1 cellular context compared by ENCODE assay signal in the genomic region with DNA sequence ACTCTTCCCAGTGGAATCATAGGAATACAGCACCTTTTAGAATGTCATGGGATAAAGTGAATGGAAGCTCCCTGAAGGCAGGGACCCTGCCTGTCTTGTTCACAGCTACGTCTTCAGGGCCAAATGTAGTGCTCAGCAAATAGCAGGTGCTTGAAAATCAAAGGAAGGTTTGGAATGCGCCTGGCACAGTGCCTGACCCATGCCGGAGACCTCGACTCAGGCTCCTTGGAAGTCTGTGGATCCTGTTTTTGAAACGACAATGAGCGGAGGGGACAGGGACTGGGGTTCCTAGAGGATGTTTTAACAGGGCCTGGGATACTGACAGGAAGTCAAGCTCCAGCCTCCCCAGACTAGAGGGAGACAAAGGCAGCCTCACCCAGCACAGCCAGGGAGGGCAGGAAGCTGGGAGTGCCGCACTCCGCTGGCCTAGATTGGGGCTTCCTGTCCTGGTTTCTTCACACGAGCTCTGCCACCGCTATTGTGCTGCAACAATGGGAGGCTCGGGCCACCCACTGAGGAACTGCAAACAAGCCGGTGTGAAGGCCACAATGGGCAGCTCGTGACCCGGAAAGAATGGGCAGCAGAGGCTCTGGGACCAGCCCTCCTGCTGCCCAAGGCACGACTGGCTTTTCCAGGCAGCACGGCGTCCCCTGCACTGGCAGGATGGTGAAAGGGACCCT.
TF ChIP-seq lines count a peak whose summit lies in the region.

No MANE protein-coding gene starts in this region.

TF ChIP-seq in GM23338, 12 proteins besides CTCF, POLR2A, EP300 and RAD21 (continued from another document):
- TF ChIP-seq, protein P1, sequence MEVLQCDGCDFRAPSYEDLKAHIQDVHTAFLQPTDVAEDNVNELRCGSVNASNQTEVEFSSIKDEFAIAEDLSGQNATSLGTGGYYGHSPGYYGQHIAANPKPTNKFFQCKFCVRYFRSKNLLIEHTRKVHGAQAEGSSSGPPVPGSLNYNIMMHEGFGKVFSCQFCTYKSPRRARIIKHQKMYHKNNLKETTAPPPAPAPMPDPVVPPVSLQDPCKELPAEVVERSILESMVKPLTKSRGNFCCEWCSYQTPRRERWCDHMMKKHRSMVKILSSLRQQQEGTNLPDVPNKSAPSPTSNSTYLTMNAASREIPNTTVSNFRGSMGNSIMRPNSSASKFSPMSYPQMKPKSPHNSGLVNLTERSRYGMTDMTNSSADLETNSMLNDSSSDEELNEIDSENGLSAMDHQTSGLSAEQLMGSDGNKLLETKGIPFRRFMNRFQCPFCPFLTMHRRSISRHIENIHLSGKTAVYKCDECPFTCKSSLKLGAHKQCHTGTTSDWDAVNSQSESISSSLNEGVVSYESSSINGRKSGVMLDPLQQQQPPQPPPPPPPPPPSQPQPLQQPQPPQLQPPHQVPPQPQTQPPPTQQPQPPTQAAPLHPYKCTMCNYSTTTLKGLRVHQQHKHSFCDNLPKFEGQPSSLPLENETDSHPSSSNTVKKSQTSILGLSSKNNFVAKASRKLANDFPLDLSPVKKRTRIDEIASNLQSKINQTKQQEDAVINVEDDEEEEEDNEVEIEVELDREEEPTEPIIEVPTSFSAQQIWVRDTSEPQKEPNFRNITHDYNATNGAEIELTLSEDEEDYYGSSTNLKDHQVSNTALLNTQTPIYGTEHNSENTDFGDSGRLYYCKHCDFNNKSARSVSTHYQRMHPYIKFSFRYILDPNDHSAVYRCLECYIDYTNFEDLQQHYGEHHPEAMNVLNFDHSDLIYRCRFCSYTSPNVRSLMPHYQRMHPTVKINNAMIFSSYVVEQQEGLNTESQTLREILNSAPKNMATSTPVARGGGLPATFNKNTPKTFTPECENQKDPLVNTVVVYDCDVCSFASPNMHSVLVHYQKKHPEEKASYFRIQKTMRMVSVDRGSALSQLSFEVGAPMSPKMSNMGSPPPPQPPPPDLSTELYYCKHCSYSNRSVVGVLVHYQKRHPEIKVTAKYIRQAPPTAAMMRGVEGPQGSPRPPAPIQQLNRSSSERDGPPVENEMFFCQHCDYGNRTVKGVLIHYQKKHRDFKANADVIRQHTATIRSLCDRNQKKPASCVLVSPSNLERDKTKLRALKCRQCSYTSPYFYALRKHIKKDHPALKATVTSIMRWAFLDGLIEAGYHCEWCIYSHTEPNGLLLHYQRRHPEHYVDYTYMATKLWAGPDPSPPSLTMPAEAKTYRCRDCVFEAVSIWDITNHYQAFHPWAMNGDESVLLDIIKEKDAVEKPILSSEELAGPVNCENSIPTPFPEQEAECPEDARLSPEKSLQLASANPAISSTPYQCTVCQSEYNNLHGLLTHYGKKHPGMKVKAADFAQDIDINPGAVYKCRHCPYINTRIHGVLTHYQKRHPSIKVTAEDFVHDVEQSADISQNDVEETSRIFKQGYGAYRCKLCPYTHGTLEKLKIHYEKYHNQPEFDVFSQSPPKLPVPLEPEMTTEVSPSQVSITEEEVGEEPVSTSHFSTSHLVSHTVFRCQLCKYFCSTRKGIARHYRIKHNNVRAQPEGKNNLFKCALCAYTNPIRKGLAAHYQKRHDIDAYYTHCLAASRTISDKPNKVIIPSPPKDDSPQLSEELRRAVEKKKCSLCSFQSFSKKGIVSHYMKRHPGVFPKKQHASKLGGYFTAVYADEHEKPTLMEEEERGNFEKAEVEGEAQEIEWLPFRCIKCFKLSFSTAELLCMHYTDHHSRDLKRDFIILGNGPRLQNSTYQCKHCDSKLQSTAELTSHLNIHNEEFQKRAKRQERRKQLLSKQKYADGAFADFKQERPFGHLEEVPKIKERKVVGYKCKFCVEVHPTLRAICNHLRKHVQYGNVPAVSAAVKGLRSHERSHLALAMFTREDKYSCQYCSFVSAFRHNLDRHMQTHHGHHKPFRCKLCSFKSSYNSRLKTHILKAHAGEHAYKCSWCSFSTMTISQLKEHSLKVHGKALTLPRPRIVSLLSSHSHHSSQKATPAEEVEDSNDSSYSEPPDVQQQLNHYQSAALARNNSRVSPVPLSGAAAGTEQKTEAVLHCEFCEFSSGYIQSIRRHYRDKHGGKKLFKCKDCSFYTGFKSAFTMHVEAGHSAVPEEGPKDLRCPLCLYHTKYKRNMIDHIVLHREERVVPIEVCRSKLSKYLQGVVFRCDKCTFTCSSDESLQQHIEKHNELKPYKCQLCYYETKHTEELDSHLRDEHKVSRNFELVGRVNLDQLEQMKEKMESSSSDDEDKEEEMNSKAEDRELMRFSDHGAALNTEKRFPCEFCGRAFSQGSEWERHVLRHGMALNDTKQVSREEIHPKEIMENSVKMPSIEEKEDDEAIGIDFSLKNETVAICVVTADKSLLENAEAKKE (CRISPR knock-in tag; IDR thresholded peaks at IDR 0.05): peak; percentile 84
- TF ChIP-seq NANOG (IDR thresholded peaks at IDR 0.05; ENCODE audit: borderline replicate concordance): no peak
